1 cellular context compared by ENCODE assay signal in genomic region chr19:57068921-57069697, GRCh38.
A peak's percentile ranks its signal among the peaks of the same experiment; 100 is the strongest.
TF ChIP-seq lines count a peak whose summit lies in the region.

No MANE protein-coding gene starts in this region.

TF ChIP-seq in HepG2, 621 proteins besides CTCF, POLR2A, EP300 and RAD21 (continued from another document and continues in another):
- TF ChIP-seq, protein P1, sequence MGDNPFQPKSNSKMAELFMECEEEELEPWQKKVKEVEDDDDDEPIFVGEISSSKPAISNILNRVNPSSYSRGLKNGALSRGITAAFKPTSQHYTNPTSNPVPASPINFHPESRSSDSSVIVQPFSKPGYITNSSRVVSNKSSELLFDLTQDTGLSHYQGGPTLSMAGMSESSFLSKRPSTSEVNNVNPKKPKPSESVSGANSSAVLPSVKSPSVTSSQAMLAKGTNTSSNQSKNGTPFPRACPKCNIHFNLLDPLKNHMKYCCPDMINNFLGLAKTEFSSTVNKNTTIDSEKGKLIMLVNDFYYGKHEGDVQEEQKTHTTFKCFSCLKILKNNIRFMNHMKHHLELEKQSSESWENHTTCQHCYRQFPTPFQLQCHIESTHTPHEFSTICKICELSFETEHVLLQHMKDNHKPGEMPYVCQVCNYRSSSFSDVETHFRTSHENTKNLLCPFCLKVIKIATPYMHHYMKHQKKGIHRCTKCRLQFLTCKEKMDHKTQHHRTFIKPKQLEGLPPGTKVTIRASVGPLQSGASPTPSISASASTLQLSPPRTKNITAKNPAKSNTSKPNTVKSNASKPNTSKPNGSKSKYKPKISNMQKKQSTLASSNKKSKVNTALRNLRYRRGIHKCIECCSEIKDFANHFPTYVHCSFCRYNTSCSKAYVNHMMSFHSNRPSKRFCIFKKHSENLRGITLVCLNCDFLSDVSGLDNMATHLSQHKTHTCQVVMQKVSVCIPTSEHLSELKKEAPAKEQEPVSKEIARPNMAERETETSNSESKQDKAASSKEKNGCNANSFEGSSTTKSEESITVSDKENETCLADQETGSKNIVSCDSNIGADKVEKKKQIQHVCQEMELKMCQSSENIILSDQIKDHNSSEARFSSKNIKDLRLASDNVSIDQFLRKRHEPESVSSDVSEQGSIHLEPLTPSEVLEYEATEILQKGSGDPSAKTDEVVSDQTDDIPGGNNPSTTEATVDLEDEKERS (CRISPR knock-in tag; IDR thresholded peaks at IDR 0.05), result 0 out of 2 replicates have a peak, but pooled peaks have one; percentile 40
- TF ChIP-seq MED13 (CRISPR knock-in tag; IDR thresholded peaks at IDR 0.05) (no peak), ZNF329 (CRISPR knock-in tag; IDR thresholded peaks at IDR 0.05; ENCODE audit: low read depth) (peak; percentile 51; the same call in 1 of the 2 replicates), ARHGAP35 (CRISPR knock-in tag; IDR thresholded peaks at IDR 0.05; ENCODE audit: borderline replicate concordance) (no peak), ZNF501 (CRISPR knock-in tag; IDR thresholded peaks at IDR 0.05) (peak; percentile 73), NCOA1 (CRISPR knock-in tag; IDR thresholded peaks at IDR 0.05) (no peak), ZBTB20 (CRISPR knock-in tag; IDR thresholded peaks at IDR 0.05; ENCODE audit: borderline replicate concordance, low read depth) (peak; percentile 62; the same call in 1 of the 2 replicates), ZNF224 (CRISPR knock-in tag; IDR thresholded peaks at IDR 0.05) (peak; percentile 56; the same call in 1 of the 2 replicates), ZNF614 (CRISPR knock-in tag; IDR thresholded peaks at IDR 0.05; ENCODE audit: borderline replicate concordance) (0 out of 2 replicates have a peak, but pooled peaks have one; percentile 45), GABPB1 (CRISPR knock-in tag; IDR thresholded peaks at IDR 0.05) (peak; percentile 32; the same call in 1 of the 2 replicates), ATF7 (IDR thresholded peaks at IDR 0.05) (peak; percentile 80), ATF7 (CRISPR knock-in tag; IDR thresholded peaks at IDR 0.05) (no peak), LRRFIP1 (CRISPR knock-in tag; conservative IDR thresholded peaks at IDR 0.05) (no peak), ELF3 (CRISPR knock-in tag; IDR thresholded peaks at IDR 0.05) (peak; percentile 65; the same call in 1 of the 2 replicates), TSC22D2 (CRISPR knock-in tag; IDR thresholded peaks at IDR 0.05; ENCODE audit: borderline replicate concordance) (no peak), ARID4A (CRISPR knock-in tag; IDR thresholded peaks at IDR 0.05; ENCODE audit: borderline replicate concordance) (0 out of 2 replicates have a peak, but pooled peaks have one; percentile 24), ZMYM2 (CRISPR knock-in tag; IDR thresholded peaks at IDR 0.05) (0 out of 2 replicates have a peak, but pooled peaks have one; percentile 43), CREM (IDR thresholded peaks at IDR 0.05) (no peak), CREM (CRISPR knock-in tag; IDR thresholded peaks at IDR 0.05) (no peak), MIER2 (CRISPR knock-in tag; IDR thresholded peaks at IDR 0.05) (peak; percentile 92), ZNF790 (CRISPR knock-in tag; IDR thresholded peaks at IDR 0.05; ENCODE audit: borderline replicate concordance) (no peak), RBM39 (IDR thresholded peaks at IDR 0.05; ENCODE audit: low read depth, low read length, poor library complexity, severe bottlenecking) (no peak), ISX (CRISPR knock-in tag; conservative IDR thresholded peaks at IDR 0.05) (no peak), HNRNPH1 (optimal IDR thresholded peaks at IDR 0.05; ENCODE audit: low read depth, low read length) (no peak), KMT2B (CRISPR knock-in tag; IDR thresholded peaks at IDR 0.05) (no peak; the same call in 1 of the 2 replicates)
- TF ChIP-seq, protein P2, sequence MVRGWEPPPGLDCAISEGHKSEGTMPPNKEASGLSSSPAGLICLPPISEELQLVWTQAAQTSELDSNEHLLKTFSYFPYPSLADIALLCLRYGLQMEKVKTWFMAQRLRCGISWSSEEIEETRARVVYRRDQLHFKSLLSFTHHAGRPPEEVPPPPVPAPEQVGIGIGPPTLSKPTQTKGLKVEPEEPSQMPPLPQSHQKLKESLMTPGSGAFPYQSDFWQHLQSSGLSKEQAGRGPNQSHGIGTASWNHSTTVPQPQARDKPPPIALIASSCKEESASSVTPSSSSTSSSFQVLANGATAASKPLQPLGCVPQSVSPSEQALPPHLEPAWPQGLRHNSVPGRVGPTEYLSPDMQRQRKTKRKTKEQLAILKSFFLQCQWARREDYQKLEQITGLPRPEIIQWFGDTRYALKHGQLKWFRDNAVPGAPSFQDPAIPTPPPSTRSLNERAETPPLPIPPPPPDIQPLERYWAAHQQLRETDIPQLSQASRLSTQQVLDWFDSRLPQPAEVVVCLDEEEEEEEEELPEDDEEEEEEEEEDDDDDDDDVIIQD (CRISPR knock-in tag; IDR thresholded peaks at IDR 0.05; ENCODE audit: low read depth), result 0 out of 2 replicates have a peak, but pooled peaks have one; percentile 27
- TF ChIP-seq, protein P3, sequence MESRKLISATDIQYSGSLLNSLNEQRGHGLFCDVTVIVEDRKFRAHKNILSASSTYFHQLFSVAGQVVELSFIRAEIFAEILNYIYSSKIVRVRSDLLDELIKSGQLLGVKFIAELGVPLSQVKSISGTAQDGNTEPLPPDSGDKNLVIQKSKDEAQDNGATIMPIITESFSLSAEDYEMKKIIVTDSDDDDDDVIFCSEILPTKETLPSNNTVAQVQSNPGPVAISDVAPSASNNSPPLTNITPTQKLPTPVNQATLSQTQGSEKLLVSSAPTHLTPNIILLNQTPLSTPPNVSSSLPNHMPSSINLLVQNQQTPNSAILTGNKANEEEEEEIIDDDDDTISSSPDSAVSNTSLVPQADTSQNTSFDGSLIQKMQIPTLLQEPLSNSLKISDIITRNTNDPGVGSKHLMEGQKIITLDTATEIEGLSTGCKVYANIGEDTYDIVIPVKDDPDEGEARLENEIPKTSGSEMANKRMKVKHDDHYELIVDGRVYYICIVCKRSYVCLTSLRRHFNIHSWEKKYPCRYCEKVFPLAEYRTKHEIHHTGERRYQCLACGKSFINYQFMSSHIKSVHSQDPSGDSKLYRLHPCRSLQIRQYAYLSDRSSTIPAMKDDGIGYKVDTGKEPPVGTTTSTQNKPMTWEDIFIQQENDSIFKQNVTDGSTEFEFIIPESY (CRISPR knock-in tag; IDR thresholded peaks at IDR 0.05), result peak; percentile 90
- TF ChIP-seq, protein P4, sequence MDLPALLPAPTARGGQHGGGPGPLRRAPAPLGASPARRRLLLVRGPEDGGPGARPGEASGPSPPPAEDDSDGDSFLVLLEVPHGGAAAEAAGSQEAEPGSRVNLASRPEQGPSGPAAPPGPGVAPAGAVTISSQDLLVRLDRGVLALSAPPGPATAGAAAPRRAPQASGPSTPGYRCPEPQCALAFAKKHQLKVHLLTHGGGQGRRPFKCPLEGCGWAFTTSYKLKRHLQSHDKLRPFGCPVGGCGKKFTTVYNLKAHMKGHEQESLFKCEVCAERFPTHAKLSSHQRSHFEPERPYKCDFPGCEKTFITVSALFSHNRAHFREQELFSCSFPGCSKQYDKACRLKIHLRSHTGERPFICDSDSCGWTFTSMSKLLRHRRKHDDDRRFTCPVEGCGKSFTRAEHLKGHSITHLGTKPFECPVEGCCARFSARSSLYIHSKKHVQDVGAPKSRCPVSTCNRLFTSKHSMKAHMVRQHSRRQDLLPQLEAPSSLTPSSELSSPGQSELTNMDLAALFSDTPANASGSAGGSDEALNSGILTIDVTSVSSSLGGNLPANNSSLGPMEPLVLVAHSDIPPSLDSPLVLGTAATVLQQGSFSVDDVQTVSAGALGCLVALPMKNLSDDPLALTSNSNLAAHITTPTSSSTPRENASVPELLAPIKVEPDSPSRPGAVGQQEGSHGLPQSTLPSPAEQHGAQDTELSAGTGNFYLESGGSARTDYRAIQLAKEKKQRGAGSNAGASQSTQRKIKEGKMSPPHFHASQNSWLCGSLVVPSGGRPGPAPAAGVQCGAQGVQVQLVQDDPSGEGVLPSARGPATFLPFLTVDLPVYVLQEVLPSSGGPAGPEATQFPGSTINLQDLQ (CRISPR knock-in tag; IDR thresholded peaks at IDR 0.05), result 0 out of 2 replicates have a peak, but pooled peaks have one; percentile 32
- TF ChIP-seq, protein P5, sequence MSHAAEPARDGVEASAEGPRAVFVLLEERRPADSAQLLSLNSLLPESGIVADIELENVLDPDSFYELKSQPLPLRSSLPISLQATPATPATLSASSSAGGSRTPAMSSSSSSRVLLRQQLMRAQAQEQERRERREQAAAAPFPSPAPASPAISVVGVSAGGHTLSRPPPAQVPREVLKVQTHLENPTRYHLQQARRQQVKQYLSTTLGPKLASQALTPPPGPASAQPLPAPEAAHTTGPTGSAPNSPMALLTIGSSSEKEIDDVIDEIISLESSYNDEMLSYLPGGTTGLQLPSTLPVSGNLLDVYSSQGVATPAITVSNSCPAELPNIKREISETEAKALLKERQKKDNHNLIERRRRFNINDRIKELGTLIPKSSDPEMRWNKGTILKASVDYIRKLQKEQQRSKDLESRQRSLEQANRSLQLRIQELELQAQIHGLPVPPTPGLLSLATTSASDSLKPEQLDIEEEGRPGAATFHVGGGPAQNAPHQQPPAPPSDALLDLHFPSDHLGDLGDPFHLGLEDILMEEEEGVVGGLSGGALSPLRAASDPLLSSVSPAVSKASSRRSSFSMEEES (CRISPR knock-in tag; IDR thresholded peaks at IDR 0.05), result 0 out of 2 replicates have a peak, but pooled peaks have one; percentile 33
- TF ChIP-seq, protein P6, sequence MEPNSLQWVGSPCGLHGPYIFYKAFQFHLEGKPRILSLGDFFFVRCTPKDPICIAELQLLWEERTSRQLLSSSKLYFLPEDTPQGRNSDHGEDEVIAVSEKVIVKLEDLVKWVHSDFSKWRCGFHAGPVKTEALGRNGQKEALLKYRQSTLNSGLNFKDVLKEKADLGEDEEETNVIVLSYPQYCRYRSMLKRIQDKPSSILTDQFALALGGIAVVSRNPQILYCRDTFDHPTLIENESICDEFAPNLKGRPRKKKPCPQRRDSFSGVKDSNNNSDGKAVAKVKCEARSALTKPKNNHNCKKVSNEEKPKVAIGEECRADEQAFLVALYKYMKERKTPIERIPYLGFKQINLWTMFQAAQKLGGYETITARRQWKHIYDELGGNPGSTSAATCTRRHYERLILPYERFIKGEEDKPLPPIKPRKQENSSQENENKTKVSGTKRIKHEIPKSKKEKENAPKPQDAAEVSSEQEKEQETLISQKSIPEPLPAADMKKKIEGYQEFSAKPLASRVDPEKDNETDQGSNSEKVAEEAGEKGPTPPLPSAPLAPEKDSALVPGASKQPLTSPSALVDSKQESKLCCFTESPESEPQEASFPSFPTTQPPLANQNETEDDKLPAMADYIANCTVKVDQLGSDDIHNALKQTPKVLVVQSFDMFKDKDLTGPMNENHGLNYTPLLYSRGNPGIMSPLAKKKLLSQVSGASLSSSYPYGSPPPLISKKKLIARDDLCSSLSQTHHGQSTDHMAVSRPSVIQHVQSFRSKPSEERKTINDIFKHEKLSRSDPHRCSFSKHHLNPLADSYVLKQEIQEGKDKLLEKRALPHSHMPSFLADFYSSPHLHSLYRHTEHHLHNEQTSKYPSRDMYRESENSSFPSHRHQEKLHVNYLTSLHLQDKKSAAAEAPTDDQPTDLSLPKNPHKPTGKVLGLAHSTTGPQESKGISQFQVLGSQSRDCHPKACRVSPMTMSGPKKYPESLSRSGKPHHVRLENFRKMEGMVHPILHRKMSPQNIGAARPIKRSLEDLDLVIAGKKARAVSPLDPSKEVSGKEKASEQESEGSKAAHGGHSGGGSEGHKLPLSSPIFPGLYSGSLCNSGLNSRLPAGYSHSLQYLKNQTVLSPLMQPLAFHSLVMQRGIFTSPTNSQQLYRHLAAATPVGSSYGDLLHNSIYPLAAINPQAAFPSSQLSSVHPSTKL (CRISPR knock-in tag; IDR thresholded peaks at IDR 0.05), result peak; percentile 39; the same call in 1 of the 2 replicates
